In the genomic region with DNA sequence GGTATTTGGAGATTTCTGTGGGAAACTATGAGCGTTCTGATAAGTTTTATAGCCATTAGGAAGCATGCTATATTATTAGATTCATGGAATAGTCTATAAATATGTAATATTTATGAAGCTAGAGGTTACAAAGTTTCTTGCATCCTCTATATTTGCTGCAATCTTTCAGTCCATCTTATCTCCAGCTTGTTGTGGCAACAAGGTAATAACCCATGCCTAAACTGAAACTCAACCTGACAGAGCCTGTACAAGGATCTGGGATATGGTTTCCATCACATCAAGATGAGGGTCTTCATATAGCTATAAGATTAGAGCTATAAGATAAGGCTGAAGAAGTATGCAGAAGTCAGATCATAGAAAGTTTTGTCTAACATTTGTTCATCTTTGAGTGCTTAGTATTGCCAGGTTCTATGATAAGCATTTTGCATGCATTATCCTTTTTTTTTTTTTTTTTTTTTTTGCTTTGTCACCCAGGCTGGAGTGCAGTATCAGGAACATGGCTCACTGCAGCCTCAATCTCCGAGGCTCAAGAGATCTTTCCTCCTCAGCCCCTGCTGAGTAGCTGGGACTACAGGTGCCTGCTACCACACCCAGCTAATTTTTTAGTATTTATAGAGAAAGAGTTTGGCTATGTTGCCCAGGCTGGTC, we compare ENCODE assay signal across 27 cellular contexts. TPM values are rescaled to one million over a fixed set of nuclear protein-coding genes. Genes with fewer than 3 reads are reported as not detected.
"Had no signal": no experiment of that assay in that cellular context is flagged by ENCODE, and none has a peak within 500 bp of the region (broad histone marks: within the 10 kb centered on the region; RNA-seq: fewer than 3 reads in every experiment).

No MANE protein-coding gene starts in this region.

- DNase-seq: islet precursor cell; left cardiac atrium; left lung; lower lobe of right lung; mammary epithelial cell; mesenchymal stem cell; naive B cell; ovary; right lobe of liver; stimulated activated CD4-positive, alpha-beta T cell treated with anti-CD3 and anti-CD28 coated beads, Interleukin-1b, Interleukin-23, amount 100 ng/mL, for 48 hours; stimulated activated CD4-positive, alpha-beta T cell treated with anti-CD3 and anti-CD28 coated beads, Interleukin-2, amount 100 ng/mL, for 48 hours; stimulated activated CD4-positive, alpha-beta T cell treated with anti-CD3 and anti-CD28 coated beads, Interleukin-4, amount 100 ng/mL, for 4 hours; stimulated activated CD8-positive, alpha-beta memory T cell treated with anti-CD3 and anti-CD28 coated beads, Interleukin-4, amount 100 ng/mL, for 48 hours; stimulated activated naive CD4-positive, alpha-beta T cell treated with Interleukin-2 at 50 U/mL for 16 hours; stimulated activated naive CD8-positive, alpha-beta T cell treated with anti-CD3 and anti-CD28 coated beads, Interleukin-15, amount 100 ng/mL, for 72 hours; substantia nigra; uterus had no signal

- H3K27me3 ChIP-seq: hepatocyte, left lung, ovary, right atrium auricular region, right lobe of liver, tibial nerve, uterus had no signal

- H3K27ac ChIP-seq: hepatocyte, left lung, lower lobe of right lung, ovary, right atrium auricular region, right lobe of liver, tibial nerve, uterus had no signal

- ATAC-seq: left cardiac atrium; natural killer cell treated with Interleukin-12 subunit alpha and Interleukin-12 subunit beta and Interleukin-15 and Interleukin-18, amount 100 ng/mL, for 72 hours; stimulated activated memory B cell treated with anti-CD40 and anti-IgM and Interleukin-4, amounts not matched to agents 10 μg/mL and 1 μg/mL and 100 μg/mL, for 72 hours; stimulated activated naive CD8-positive, alpha-beta T cell treated with anti-CD3 and anti-CD28 coated beads, Interleukin-15, amount 100 ng/mL, for 72 hours had no signal

- H3K4me3 ChIP-seq: hepatocyte, left lung, lower lobe of right lung, ovary, right atrium auricular region, right lobe of liver, smooth muscle cell, tibial nerve, uterus had no signal

RNA-seq across cellular contexts. Expression of gene BAAT, which starts 14.8 kb away (rescaled TPM):
- total RNA-seq: kidney epithelial cell, lower lobe of right lung, omental fat pad, progenitor cell of endocrine pancreas, smooth muscle cell, tibial nerve, ureter, uterus had no signal
- polyA plus RNA-seq: ovary, smooth muscle cell had no signal
